26 cellular contexts compared by ENCODE assay signal in genomic region chr14:94288610-94289465, GRCh38. TPM values are rescaled to one million over a fixed set of nuclear protein-coding genes. Genes with fewer than 3 reads are reported as not detected.
"Had no signal": no experiment of that assay in that cellular context is flagged by ENCODE, and none has a peak within 500 bp of the region (broad histone marks: within the 10 kb centered on the region; RNA-seq: fewer than 3 reads in every experiment).

No MANE protein-coding gene starts in this region.

- H3K4me3 ChIP-seq: coronary artery, ovary, psoas muscle, smooth muscle cell, suprapubic skin, transverse colon, vagina had no signal

- H3K9me3 ChIP-seq: ovary, psoas muscle, suprapubic skin, transverse colon, vagina had no signal

- H3K27me3 ChIP-seq: brain microvascular endothelial cell, ovary, suprapubic skin, transverse colon, vagina had no signal

- H3K36me3 Mint-ChIP-seq: naive B cell had no signal

- H3K4me2 ChIP-seq: smooth muscle cell had no signal

- H3K27me3 Mint-ChIP-seq: activated CD4-positive, alpha-beta T cell treated with anti-CD3 and anti-CD28 coated beads, Interleukin-2, amount 10 ng/mL, durations not matched to agents 7 days and 5 days; activated naive CD8-positive, alpha-beta T cell treated with anti-CD3 and anti-CD28 coated beads, Interleukin-2, amount 50 U/mL, for 24 hours had no signal

- H3K27ac ChIP-seq: brain microvascular endothelial cell, coronary artery, ovary, psoas muscle, suprapubic skin, transverse colon, vagina had no signal

- H3K4me1 ChIP-seq: psoas muscle, suprapubic skin, vagina had no signal

- DNase-seq: activated CD4-positive, alpha-beta T cell treated with anti-CD3 and anti-CD28 coated beads, Interleukin-2, amount 10 ng/mL, durations not matched to agents 7 days and 5 days; activated CD8-positive, alpha-beta T cell treated with anti-CD3 and anti-CD28 coated beads, Interleukin-2, amount 10 ng/mL, durations not matched to agents 7 days and 5 days; activated naive CD4-positive, alpha-beta T cell treated with anti-CD3 and anti-CD28 coated beads for 36 hours; activated naive CD8-positive, alpha-beta T cell treated with anti-CD3 and anti-CD28 coated beads, Interleukin-2, amount 50 U/mL, for 24 hours; activated T-cell treated with anti-CD3 and anti-CD28 coated beads, Interleukin-2, amount 50 U/mL, for 24 hours; aorta; brain microvascular endothelial cell; erythroblast; foreskin melanocyte; glutamatergic neuron; naive B cell; ovary; psoas muscle; stimulated activated CD4-positive, alpha-beta T cell treated with anti-CD3 and anti-CD28 coated beads, Interleukin-4, amount 100 ng/mL, for 1 hour; stimulated activated naive CD8-positive, alpha-beta T cell treated with anti-CD3 and anti-CD28 coated beads, Interleukin-15, amount 100 ng/mL, for 72 hours; SW 1271; transverse colon had no signal

- ATAC-seq: activated CD8-positive, alpha-beta T cell treated with anti-CD3 and anti-CD28 coated beads, Interleukin-2, amount 10 ng/mL, durations not matched to agents 7 days and 5 days; activated naive CD8-positive, alpha-beta T cell treated with anti-CD3 and anti-CD28 coated beads, Interleukin-2, amount 50 U/mL, for 24 hours; psoas muscle; sciatic nerve; stimulated activated naive CD8-positive, alpha-beta T cell treated with anti-CD3 and anti-CD28 coated beads, Interleukin-15, amount 100 ng/mL, for 72 hours had no signal

- H3K36me3 ChIP-seq: brain microvascular endothelial cell, ovary, suprapubic skin, transverse colon, vagina had no signal

- H3K4me1 Mint-ChIP-seq: activated naive CD8-positive, alpha-beta T cell treated with anti-CD3 and anti-CD28 coated beads, Interleukin-2, amount 50 U/mL, for 24 hours; naive B cell; neural crest cell; stimulated activated naive CD8-positive, alpha-beta T cell treated with anti-CD3 and anti-CD28 coated beads, Interleukin-15, amount 100 ng/mL, for 72 hours had no signal

- H3K27ac Mint-ChIP-seq: activated CD4-positive, alpha-beta T cell treated with anti-CD3 and anti-CD28 coated beads, Interleukin-2, amount 10 ng/mL, durations not matched to agents 7 days and 5 days; activated CD8-positive, alpha-beta T cell treated with anti-CD3 and anti-CD28 coated beads, Interleukin-2, amount 10 ng/mL, durations not matched to agents 7 days and 5 days; activated naive CD4-positive, alpha-beta T cell treated with anti-CD3 and anti-CD28 coated beads for 36 hours; activated naive CD8-positive, alpha-beta T cell treated with anti-CD3 and anti-CD28 coated beads, Interleukin-2, amount 50 U/mL, for 24 hours; activated T-cell treated with anti-CD3 and anti-CD28 coated beads, Interleukin-2, amount 50 U/mL, for 24 hours; activated T-helper 2 cell treated with anti-CD3 and anti-CD28 coated beads, Interferon-gamma antibody, Interleukin-2, Interleukin-4, amounts not matched to agents 10 μg/mL and 5 μg/mL and 100 μg/mL, durations not matched to agents 14 hours and 24 hours and 36 hours; naive B cell; stimulated activated naive CD8-positive, alpha-beta T cell treated with anti-CD3 and anti-CD28 coated beads, Interleukin-15, amount 100 ng/mL, for 72 hours had no signal

- H3K4me3 Mint-ChIP-seq: activated CD4-positive, alpha-beta T cell treated with anti-CD3 and anti-CD28 coated beads, Interleukin-2, amount 10 ng/mL, durations not matched to agents 7 days and 5 days; activated CD8-positive, alpha-beta T cell treated with anti-CD3 and anti-CD28 coated beads, Interleukin-2, amount 10 ng/mL, durations not matched to agents 7 days and 5 days; activated naive CD4-positive, alpha-beta T cell treated with anti-CD3 and anti-CD28 coated beads for 36 hours; activated naive CD8-positive, alpha-beta T cell treated with anti-CD3 and anti-CD28 coated beads, Interleukin-2, amount 50 U/mL, for 24 hours; activated T-cell treated with anti-CD3 and anti-CD28 coated beads, Interleukin-2, amount 50 U/mL, for 24 hours; neural crest cell; stimulated activated naive CD8-positive, alpha-beta T cell treated with anti-CD3 and anti-CD28 coated beads, Interleukin-15, amount 100 ng/mL, for 72 hours had no signal

- H3K9me3 Mint-ChIP-seq: activated naive CD4-positive, alpha-beta T cell treated with anti-CD3 and anti-CD28 coated beads for 36 hours; activated naive CD8-positive, alpha-beta T cell treated with anti-CD3 and anti-CD28 coated beads, Interleukin-2, amount 50 U/mL, for 24 hours; activated T-cell treated with anti-CD3 and anti-CD28 coated beads, Interleukin-2, amount 50 U/mL, for 24 hours; activated T-helper 2 cell treated with anti-CD3 and anti-CD28 coated beads, Interferon-gamma antibody, Interleukin-2, Interleukin-4, amounts not matched to agents 10 μg/mL and 5 μg/mL and 100 μg/mL, durations not matched to agents 14 hours and 24 hours and 36 hours; neural crest cell; stimulated activated naive CD8-positive, alpha-beta T cell treated with anti-CD3 and anti-CD28 coated beads, Interleukin-15, amount 100 ng/mL, for 72 hours had no signal

RNA-seq across cellular contexts. Expression of gene SERPINA10, which starts 4.2 kb away (rescaled TPM):
- total RNA-seq: activated CD4-positive, alpha-beta T cell treated with anti-CD3 and anti-CD28 coated beads, Interleukin-2, amount 10 ng/mL, durations not matched to agents 7 days and 5 days; activated CD8-positive, alpha-beta T cell treated with anti-CD3 and anti-CD28 coated beads, Interleukin-2, amount 10 ng/mL, durations not matched to agents 7 days and 5 days; activated naive CD4-positive, alpha-beta T cell treated with anti-CD3 and anti-CD28 coated beads for 36 hours; activated T-helper 2 cell treated with anti-CD3 and anti-CD28 coated beads, Interferon-gamma antibody, Interleukin-2, Interleukin-4, amounts not matched to agents 10 μg/mL and 5 μg/mL and 100 μg/mL, durations not matched to agents 14 hours and 24 hours and 36 hours; aorta; lung microvascular endothelial cell; neural crest cell; psoas muscle; sciatic nerve; smooth muscle cell; T-helper 2 cell treated with Interferon-gamma antibody and Interleukin-4, amounts not matched to agents 100 ng/mL and 5 ng/mL, for 36 hours; vagina had no signal
- polyA plus RNA-seq: aorta, ovary, psoas muscle, smooth muscle cell had no signal

RNA-seq across cellular contexts. Expression of gene SERPINA6, which starts 34.3 kb away (rescaled TPM):
- total RNA-seq: activated CD4-positive, alpha-beta T cell treated with anti-CD3 and anti-CD28 coated beads, Interleukin-2, amount 10 ng/mL, durations not matched to agents 7 days and 5 days; activated CD8-positive, alpha-beta T cell treated with anti-CD3 and anti-CD28 coated beads, Interleukin-2, amount 10 ng/mL, durations not matched to agents 7 days and 5 days; activated naive CD4-positive, alpha-beta T cell treated with anti-CD3 and anti-CD28 coated beads for 36 hours; activated T-helper 2 cell treated with anti-CD3 and anti-CD28 coated beads, Interferon-gamma antibody, Interleukin-2, Interleukin-4, amounts not matched to agents 10 μg/mL and 5 μg/mL and 100 μg/mL, durations not matched to agents 14 hours and 24 hours and 36 hours; aorta; lung microvascular endothelial cell; neural crest cell; psoas muscle; sciatic nerve; smooth muscle cell; T-helper 2 cell treated with Interferon-gamma antibody and Interleukin-4, amounts not matched to agents 100 ng/mL and 5 ng/mL, for 36 hours; vagina had no signal
- polyA plus RNA-seq: aorta, psoas muscle, smooth muscle cell had no signal
